Comparison of ENCODE assay signal across 12 cellular contexts in genomic region chr20:48187891-48188290, GRCh38.
"Had no signal": no experiment of that assay in that cellular context is flagged by ENCODE, and none has a peak within 500 bp of the region (broad histone marks: within the 10 kb centered on the region; RNA-seq: fewer than 3 reads in every experiment).

No MANE protein-coding gene starts in this region.

- H2AFZ ChIP-seq: parathyroid adenoma had no signal

- H3K9ac ChIP-seq: parathyroid adenoma had no signal

- H3K4me1 ChIP-seq: ascending aorta, parathyroid adenoma, tibial artery had no signal

- H3K9me3 ChIP-seq: ascending aorta, esophagus squamous epithelium, tibial artery had no signal

- H3K27ac ChIP-seq: ascending aorta, foreskin keratinocyte, parathyroid adenoma, tibial artery had no signal

- H3K36me3 ChIP-seq: ascending aorta, esophagus squamous epithelium, tibial artery had no signal

- H3K79me2 ChIP-seq: parathyroid adenoma had no signal

- DNase-seq: activated naive CD4-positive, alpha-beta T cell; caudate nucleus; cortex of kidney; effector CD8-positive, alpha-beta T cell; esophagus squamous epithelium; foreskin keratinocyte; naive thymus-derived CD4-positive, alpha-beta T cell; stimulated activated CD4-positive, alpha-beta T cell treated with anti-CD3 and anti-CD28 coated beads, Interleukin-4, amount 100 ng/mL, for 24 hours; stimulated activated naive CD4-positive, alpha-beta T cell; tibial artery had no signal

- H3K27me3 ChIP-seq: ascending aorta, esophagus squamous epithelium, foreskin keratinocyte, tibial artery had no signal

- H3K4me3 ChIP-seq: ascending aorta, esophagus squamous epithelium, tibial artery had no signal
